In genomic region chr2:209387389-209387788, GRCh38 we compare ENCODE assay signal across 21 cellular contexts. TPM values are rescaled to one million over a fixed set of nuclear protein-coding genes. Genes with fewer than 3 reads are reported as not detected.
DNase-seq lines count a peak whose midpoint lies in the region; ATAC-seq, FAIRE-seq and TF ChIP-seq lines count a peak whose summit lies in the region.
"Had no signal": no experiment of that assay in that cellular context is flagged by ENCODE, and none has a peak within 500 bp of the region (broad histone marks: within the 10 kb centered on the region; RNA-seq: fewer than 3 reads in every experiment).

No MANE protein-coding gene starts in this region.

- no peaks in the 10 kb centered on the region for H3K9me3 ChIP-seq in kidney (ENCODE audit: control insufficient read depth in 1 of 2, low read length in 2 of 2)
- H3K9me3 ChIP-seq in neuronal stem cell (replicated peaks in 1 of 2; ENCODE audit: control insufficient read depth in 2 of 2, insufficient read depth in 1 of 2, low read depth in 1 of 2, low read length in 2 of 2), result peaks cover 1 to 4% of the 10 kb centered on the region in 2 donors
- H3K9me3 ChIP-seq: Caco-2 had no signal

- H3K36me3 ChIP-seq in kidney (ENCODE audit: control insufficient read depth in 1 of 2, insufficient read depth in 2 of 2, low read length in 2 of 2) (no peaks in the 10 kb centered on the region), neuronal stem cell (replicated peaks in 1 of 2; ENCODE audit: control insufficient read depth in 2 of 2, insufficient read depth in 2 of 2, low read length in 2 of 2) (no peaks in the 10 kb centered on the region)

- no peak for FAIRE-seq in kidney (lab: Jason Lieb, UNC)
- FAIRE-seq: D721Med, G401.6, GM12892, GM18507, H54, HTR-8/SVneo had no signal

- H4K91ac ChIP-seq in neuronal stem cell (ENCODE audit: low read depth, low read length, poor library complexity), result no peak overlapping the region

- H3K18ac ChIP-seq in neuronal stem cell (ENCODE audit: low read length), result peak overlapping the region; percentile 85

- H3K4me1 ChIP-seq in kidney (ENCODE audit: control insufficient read depth in 1 of 2, insufficient read depth in 1 of 2, low read depth in 1 of 2, low read length in 2 of 2) (no peaks in the 10 kb centered on the region), neuronal stem cell (ENCODE audit: control insufficient read depth in 2 of 2, insufficient read depth in 1 of 2, low read depth in 1 of 2, low read length in 2 of 2) (peaks cover 3 to 22% of the 10 kb centered on the region in 2 donors)

- H2BK12ac ChIP-seq in neuronal stem cell (ENCODE audit: low read length), result peak overlapping the region; percentile 48

- no peaks in the 10 kb centered on the region for H3K4me1 Mint-ChIP-seq in stimulated activated naive CD8-positive, alpha-beta T cell treated with anti-CD3 and anti-CD28 coated beads, Interleukin-15, amount 100 ng/mL, for 72 hours

- intact Hi-C loops in kidney (cut with DNase I), result no loop called here

- no peak overlapping the region for H3K4me2 ChIP-seq in neuronal stem cell (ENCODE audit: insufficient read depth, low read length, poor library complexity, severe bottlenecking)
- H3K4me2 ChIP-seq: GM23338 had no signal

- no peak for DNase-seq in stimulated activated naive CD8-positive, alpha-beta T cell treated with anti-CD3 and anti-CD28 coated beads, Interleukin-15, amount 100 ng/mL, for 72 hours
- DNase-seq in stimulated activated naive CD8-positive, alpha-beta T cell treated with anti-CD3 and anti-CD28 coated beads, Interleukin-15, Interleukin-2, amounts not matched to agents 100 U/mL and 50 U/mL, for 24 hours, result no peak
- DNase-seq in kidney, result peak; percentile 56
- DNase-seq in neuronal stem cell (ENCODE audit: low spot score), result no peak
- DNase-seq in NCI-H187 (lab: John Stamatoyannopoulos, UW), result no peak
- no peak for DNase-seq in GM20000 (ENCODE audit: low spot score)
- no peak for DNase-seq in T-helper 9 cell
- DNase-seq: ACHN; Caco-2; CD4-positive, alpha-beta T cell; HFFc6; IMR-90 had no signal

- H3K27me3 Mint-ChIP-seq in stimulated activated naive CD8-positive, alpha-beta T cell treated with anti-CD3 and anti-CD28 coated beads, Interleukin-15, amount 100 ng/mL, for 72 hours, result no peaks in the 10 kb centered on the region
- H3K27me3 Mint-ChIP-seq: CD4-positive, alpha-beta T cell had no signal

- H3K4ac ChIP-seq in neuronal stem cell (ENCODE audit: low read length), result no peak overlapping the region

- H3K9ac ChIP-seq in kidney (ENCODE audit: low read length in 2 of 2), result no peak overlapping the region
- H3K9ac ChIP-seq in neuronal stem cell (ENCODE audit: low read depth, low read length, poor library complexity), result no peak overlapping the region

- no CpG with 5 or more reads among the region's 34 CpGs for WGBS in neuronal stem cell (ENCODE audit: extremely low coverage in 2 of 2, insufficient read length in 2 of 2, insufficient replicate concordance in 1 of 2), 2 donors

- no peak overlapping the region for H3K27ac ChIP-seq in kidney (ENCODE audit: low read depth in 2 of 2, low read length in 2 of 2)
- no peak overlapping the region for H3K27ac ChIP-seq in neuronal stem cell (replicated peaks; ENCODE audit: low read length)
- H3K27ac ChIP-seq: C4-2B had no signal

- H2BK15ac ChIP-seq in neuronal stem cell (ENCODE audit: low read length), result no peak overlapping the region

- no peak overlapping the region for H3K14ac ChIP-seq in neuronal stem cell (ENCODE audit: low read length)

- no peak overlapping the region for H2AFZ ChIP-seq in neuronal stem cell (ENCODE audit: low read length)
- H2AFZ ChIP-seq: GM23338 had no signal

- H3K79me1 ChIP-seq in neuronal stem cell (ENCODE audit: low read depth, low read length), result no peaks in the 10 kb centered on the region

- H3K4me3 Mint-ChIP-seq in stimulated activated naive CD8-positive, alpha-beta T cell treated with anti-CD3 and anti-CD28 coated beads, Interleukin-15, amount 100 ng/mL, for 72 hours, result no peak overlapping the region
- H3K4me3 Mint-ChIP-seq: CD4-positive, alpha-beta T cell; GM23338; HFFc6 had no signal

- H2BK5ac ChIP-seq in neuronal stem cell (ENCODE audit: low read length), result no peak overlapping the region

- H2BK120ac ChIP-seq in neuronal stem cell (ENCODE audit: low read depth, low read length), result no peak overlapping the region

- TF ChIP-seq CTCF in kidney (IDR thresholded peaks at IDR 0.05; ENCODE audit: borderline replicate concordance, extremely low read depth, insufficient read depth) (no peak), GM20000 (IDR thresholded peaks at IDR 0.05; ENCODE audit: extremely low read depth, missing control alignments) (no peak)

- no peaks in the 10 kb centered on the region for H3K9me3 Mint-ChIP-seq in stimulated activated naive CD8-positive, alpha-beta T cell treated with anti-CD3 and anti-CD28 coated beads, Interleukin-15, amount 100 ng/mL, for 72 hours
- H3K9me3 Mint-ChIP-seq: CD4-positive, alpha-beta T cell; HFFc6 had no signal

- H4K8ac ChIP-seq in neuronal stem cell (ENCODE audit: low read depth, low read length), result no peak overlapping the region

- H3K27me3 ChIP-seq in neuronal stem cell (ENCODE audit: control insufficient read depth in 3 of 3, insufficient read depth in 3 of 3, low read depth in 1 of 3, low read length in 3 of 3), result no peaks in the 10 kb centered on the region

- peak; percentile 40 for ATAC-seq in stimulated activated naive CD8-positive, alpha-beta T cell treated with anti-CD3 and anti-CD28 coated beads, Interleukin-15, amount 100 ng/mL, for 72 hours
- no peak for ATAC-seq in stimulated activated naive CD8-positive, alpha-beta T cell treated with anti-CD3 and anti-CD28 coated beads, Interleukin-15, Interleukin-2, amounts not matched to agents 100 U/mL and 50 U/mL, for 24 hours
- ATAC-seq: GM23338, HCT116 had no signal

- no peak overlapping the region for H3K4me3 ChIP-seq in kidney (ENCODE audit: low read length in 2 of 2)
- H3K4me3 ChIP-seq in neuronal stem cell (ENCODE audit: low read length in 2 of 2), result no peak overlapping the region
- H3K4me3 ChIP-seq: GM23338 had no signal

- H3K27ac Mint-ChIP-seq in stimulated activated naive CD8-positive, alpha-beta T cell treated with anti-CD3 and anti-CD28 coated beads, Interleukin-15, amount 100 ng/mL, for 72 hours, result no peak overlapping the region
- H3K27ac Mint-ChIP-seq: CD4-positive, alpha-beta T cell; GM23338; HFFc6 had no signal

- no peak overlapping the region for H3K23ac ChIP-seq in neuronal stem cell (ENCODE audit: low read depth, low read length, poor library complexity)

- H2AK5ac ChIP-seq in neuronal stem cell (ENCODE audit: low read depth, low read length), result peak overlapping the region; percentile 86

RNA-seq across cellular contexts. Expression of gene MAP2, which starts 36.5 kb away (rescaled TPM):
- total RNA-seq in kidney, result 11.4 TPM
- polyA plus RNA-seq in kidney (ENCODE audit: insufficient read depth, low read depth, low replicate concordance), result 3.6 TPM
- 165 TPM for polyA plus RNA-seq in neuronal stem cell (2013, experiment 1 of 2)
- polyA plus RNA-seq in neuronal stem cell (2013, experiment 2 of 2), result 170 TPM
